15 cellular contexts compared by ENCODE assay signal in the genomic region with DNA sequence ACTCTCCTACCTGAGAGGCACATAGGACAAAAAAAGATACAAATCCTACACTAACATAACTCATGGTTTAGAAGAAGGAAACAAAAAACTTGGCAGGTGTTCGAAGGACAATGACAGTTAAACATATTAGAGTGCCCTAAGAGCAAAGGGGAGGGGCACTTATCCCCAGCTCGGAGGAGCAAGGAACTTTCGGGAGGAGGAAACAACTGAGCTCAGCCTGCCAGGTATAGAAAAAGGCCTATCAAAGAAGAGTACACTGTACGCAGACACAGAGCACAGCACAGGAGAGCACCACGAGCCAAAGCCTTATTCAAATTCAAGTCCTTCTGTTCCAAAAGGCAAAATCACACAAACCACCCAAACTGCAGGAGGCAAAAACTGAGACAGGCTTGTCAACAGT.
A peak's percentile ranks its signal among the peaks of the same experiment; 100 is the strongest.
DNase-seq lines count a peak whose midpoint lies in the region; ATAC-seq and TF ChIP-seq lines count a peak whose summit lies in the region.
"Had no signal": no experiment of that assay in that cellular context is flagged by ENCODE, and none has a peak within 500 bp of the region (broad histone marks: within the 10 kb centered on the region; RNA-seq: fewer than 3 reads in every experiment).

No MANE protein-coding gene starts in this region.

- no peak overlapping the region for H4K8ac ChIP-seq in H9 (replicated peaks; ENCODE audit: insufficient read length, low read depth, low read length)

- no peak overlapping the region for H2AFZ ChIP-seq in H9 (ENCODE audit: low read length)

- no peak overlapping the region for H2BK120ac ChIP-seq in H9 (ENCODE audit: low read depth, low read length, poor library complexity, severe bottlenecking)

- H3K23ac ChIP-seq in H9 (ENCODE audit: insufficient read length, low read depth, low read length), result no peak overlapping the region

- no peak overlapping the region for H2AK5ac ChIP-seq in H9 (ENCODE audit: insufficient read length, low read length)

- no peak overlapping the region for H2BK12ac ChIP-seq in H9 (ENCODE audit: insufficient read length, low read depth, low read length)

- H3K4me3 Mint-ChIP-seq in H9, result no peak overlapping the region
- no peak overlapping the region for H3K4me3 Mint-ChIP-seq in natural killer cell

- no peaks in the 10 kb centered on the region for H3K9me3 ChIP-seq in H9 (ENCODE audit: control insufficient read depth, low read depth, low read length)
- no peaks in the 10 kb centered on the region for H3K9me3 ChIP-seq in sigmoid colon

- H3K36me3 ChIP-seq in sigmoid colon, result peaks cover 0 to 7% (median 0%) of the 10 kb centered on the region in 4 donors

- no peaks in the 10 kb centered on the region for H3K79me2 ChIP-seq in H9 (ENCODE audit: insufficient read depth, low read length)

- no peak overlapping the region for H2BK5ac ChIP-seq in H9 (ENCODE audit: insufficient read length, low read length)

- no CpG with 5 or more reads among the region's 5 CpGs for WGBS in H9 (ENCODE audit: extremely low coverage, insufficient read length, low lambda C conversion rate)
- 11 to 51% methylated on average over 5 of the region's 5 CpGs for WGBS in sigmoid colon, 2 donors

- no peaks in the 10 kb centered on the region; a peak in 4 of 5 replicates for H3K9me3 Mint-ChIP-seq in H9
- H3K9me3 Mint-ChIP-seq in natural killer cell, result no peaks in the 10 kb centered on the region

- H3K27me3 Mint-ChIP-seq in H9 (ENCODE audit: low read depth), result no peaks in the 10 kb centered on the region
- no peaks in the 10 kb centered on the region for H3K27me3 Mint-ChIP-seq in natural killer cell (ENCODE audit: low read depth in 2 of 2)

- no peak for DNase-seq in H9
- peak; percentile 54 for DNase-seq in NCI-H345 (lab: John Stamatoyannopoulos, UW)
- no peak for DNase-seq in left ventricle myocardium superior
- DNase-seq in sigmoid colon, result no peak
- no peak for DNase-seq in hippocampal formation (lab: John Stamatoyannopoulos, UW)
- no peak for DNase-seq in natural killer cell
- DNase-seq in activated naive CD4-positive, alpha-beta T cell treated with Interleukin-2 at 50 U/mL for 16 hours, result no peak
- DNase-seq: activated CD4-positive, alpha-beta T cell treated with anti-CD3 and anti-CD28 coated beads, Interleukin-2, amount 50 U/mL, for 4 hours; DMS79; MG63; SIG-M5; stimulated activated naive CD4-positive, alpha-beta T cell had no signal

- H3K79me1 ChIP-seq in H9 (ENCODE audit: insufficient read depth, low read depth, low read length, poor library complexity, severe bottlenecking), result peaks cover 3% of the 10 kb centered on the region

- no peak overlapping the region for H3K56ac ChIP-seq in H9 (ENCODE audit: insufficient read length, low read depth, low read length)

- TF ChIP-seq EP300 in sigmoid colon (IDR thresholded peaks at IDR 0.05), result no peak

- TF ChIP-seq CTCF in H9 (conservative IDR thresholded peaks at IDR 0.05) (no peak), sigmoid colon (IDR thresholded peaks at IDR 0.05) (no peak), natural killer cell (IDR thresholded peaks at IDR 0.05) (no peak)

- H4K5ac ChIP-seq in H9 (ENCODE audit: insufficient read length, low read depth, low read length), result no peak overlapping the region

- no peak overlapping the region for H3K9ac ChIP-seq in H9 (ENCODE audit: extremely low read depth, insufficient read length, low read length)
- H3K9ac ChIP-seq: BLaER1 treated with 17β-estradiol and CSF1 and Interleukin-3, amounts not matched to agents 10 nM and 100 nM had no signal

- peaks cover 32 to 59% (median 43%) of the 10 kb centered on the region in 3 experiments for H3K36me3 Mint-ChIP-seq in H9 (ENCODE audit: insufficient read depth in 1 of 3, low read depth in 3 of 3)
- no peaks in the 10 kb centered on the region for H3K36me3 Mint-ChIP-seq in natural killer cell

- H2BK15ac ChIP-seq in H9 (ENCODE audit: low read depth, low read length), result no peak overlapping the region

- H3K23me2 ChIP-seq in H9 (ENCODE audit: insufficient read length, low read depth, low read length, poor library complexity, severe bottlenecking), result no peaks in the 10 kb centered on the region

- H2BK20ac ChIP-seq in H9 (ENCODE audit: low read depth, low read length, poor library complexity, severe bottlenecking), result no peak overlapping the region

- H3K4me3 ChIP-seq in sigmoid colon, result no peak overlapping the region
- H3K4me3 ChIP-seq: BLaER1 treated with 17β-estradiol and CSF1 and Interleukin-3, amounts not matched to agents 10 nM and 100 nM; coronary artery; MG63 had no signal

- no peak overlapping the region for H3K14ac ChIP-seq in H9 (ENCODE audit: insufficient read depth, low read length)

- no peak overlapping the region for H3K4me2 ChIP-seq in H9 (ENCODE audit: insufficient read depth, insufficient read length, low read length)
- H3K4me2 ChIP-seq: BLaER1 treated with 17β-estradiol and CSF1 and Interleukin-3, amounts not matched to agents 10 nM and 100 nM had no signal

- no peaks in the 10 kb centered on the region for H3K27me3 ChIP-seq in H9 (ENCODE audit: insufficient read depth, low read length)
- H3K27me3 ChIP-seq in sigmoid colon, result no peaks in the 10 kb centered on the region
- H3K27me3 ChIP-seq: BLaER1 treated with 17β-estradiol and CSF1 and Interleukin-3, amounts not matched to agents 10 nM and 100 nM; MG63 had no signal

- intact Hi-C loops in left ventricle myocardium superior (cut with micrococcal nuclease), result no loop called here
- intact Hi-C loops in sigmoid colon (cut with DNase I), result loop anchor here (2.0 kb wide), 1 partner anchor 107 kb away; no protein-coding TSS in a partner anchor
- intact Hi-C loops in natural killer cell (cut with micrococcal nuclease), result no loop called here

- H3K4me1 ChIP-seq in H9 (ENCODE audit: insufficient read depth, low read length) (peaks cover 4% of the 10 kb centered on the region; the same call in 1 of the 2 replicates), sigmoid colon (peaks cover 0 to 65% (median 53%) of the 10 kb centered on the region in 4 donors)
- H3K4me1 ChIP-seq: BLaER1 treated with 17β-estradiol and CSF1 and Interleukin-3, amounts not matched to agents 10 nM and 100 nM had no signal

- ATAC-seq in left ventricle myocardium superior, result peak; percentile 38
- ATAC-seq in natural killer cell, result no peak
- ATAC-seq in GM21367 (IDR thresholded peaks at IDR 0.05; ENCODE audit: unreplicated experiment), result no peak

- H4K20me1 ChIP-seq in H9 (ENCODE audit: control insufficient read depth, insufficient read depth, insufficient read length), result no peaks in the 10 kb centered on the region

- H3K27ac Mint-ChIP-seq in H9 (peak overlapping the region; percentile 34 to 69 (median 38); a peak in 3 of 7 replicates), natural killer cell (peak overlapping the region in 1 of 2 donors; percentile 39)

- H3T11ph ChIP-seq in H9 (ENCODE audit: low read length), result no peak overlapping the region

- H3K27ac ChIP-seq in H9 (ENCODE audit: insufficient read length, low read depth, low read length) (no peak overlapping the region), sigmoid colon (peak overlapping the region; percentile 50 to 76 (median 64))
- H3K27ac ChIP-seq: BLaER1 treated with 17β-estradiol and CSF1 and Interleukin-3, amounts not matched to agents 10 nM and 100 nM had no signal

- H3K4me1 Mint-ChIP-seq in H9 (peaks cover 33 to 36% of the 10 kb centered on the region in 2 experiments), natural killer cell (peaks cover 13 to 40% of the 10 kb centered on the region in 2 donors)

- no peak overlapping the region for H3K4ac ChIP-seq in H9 (ENCODE audit: low read depth, low read length)

- no peak overlapping the region for H3K18ac ChIP-seq in H9 (ENCODE audit: insufficient read length, low read depth, low read length)

- no peak overlapping the region for H4K91ac ChIP-seq in H9 (ENCODE audit: insufficient read length, low read depth, low read length)

- no peak for TF ChIP-seq POLR2A in sigmoid colon (IDR thresholded peaks at IDR 0.05)
